18 cellular contexts compared by ENCODE assay signal in genomic region chr2:179247318-179248023, GRCh38. TPM values are rescaled to one million over a fixed set of nuclear protein-coding genes. Genes with fewer than 3 reads are reported as not detected.
DNase-seq lines count a peak whose midpoint lies in the region; ATAC-seq and TF ChIP-seq lines count a peak whose summit lies in the region.
"Had no signal": no experiment of that assay in that cellular context is flagged by ENCODE, and none has a peak within 500 bp of the region (broad histone marks: within the 10 kb centered on the region; RNA-seq: fewer than 3 reads in every experiment).

No MANE protein-coding gene starts in this region.

- ATAC-seq in HG02610 (IDR thresholded peaks at IDR 0.05; ENCODE audit: unreplicated experiment) (peak; percentile 38), T-cell (replicated peaks in 1 of 4) (no peak), HG03460 (IDR thresholded peaks at IDR 0.05; ENCODE audit: unreplicated experiment) (no peak)
- ATAC-seq: activated CD4-positive, alpha-beta T cell treated with anti-CD3 and anti-CD28 coated beads for 36 hours; HCT116; lower lobe of right lung had no signal

- no peak overlapping the region for H3K4me3 ChIP-seq in mammary epithelial cell (replicated peaks in 1 of 3; ENCODE audit: insufficient read depth in 1 of 3, low read depth in 2 of 3, low read length in 3 of 3)
- H3K4me3 ChIP-seq: lower lobe of right lung, skin epidermis, suprapubic skin had no signal

- H3K36me3 Mint-ChIP-seq in MCF 10A (ENCODE audit: insufficient read depth, unreplicated experiment) (no peaks in the 10 kb centered on the region), T-cell (no peaks in the 10 kb centered on the region)
- H3K36me3 Mint-ChIP-seq in activated naive CD4-positive, alpha-beta T cell treated with anti-CD3 and anti-CD28 coated beads for 36 hours (ENCODE audit: low read depth): no peaks in the 10 kb centered on the region

- no peaks in the 10 kb centered on the region for H3K27me3 Mint-ChIP-seq in MCF 10A (ENCODE audit: insufficient read depth, unreplicated experiment)
- no peaks in the 10 kb centered on the region for H3K27me3 Mint-ChIP-seq in T-cell
- peaks cover 2% of the 10 kb centered on the region for H3K27me3 Mint-ChIP-seq in activated naive CD4-positive, alpha-beta T cell treated with anti-CD3 and anti-CD28 coated beads for 36 hours (ENCODE audit: low read depth)
- H3K27me3 Mint-ChIP-seq: activated CD4-positive, alpha-beta T cell treated with anti-CD3 and anti-CD28 coated beads for 36 hours; dendritic cell treated with granulocyte-macrophage colony-stimulating factor and Interleukin-4, amounts not matched to agents 40 ng/mL and 50 ng/mL, for 4 days had no signal

- no peaks in the 10 kb centered on the region for H3K27me3 ChIP-seq in mammary epithelial cell (ENCODE audit: insufficient read depth, low read length)
- H3K27me3 ChIP-seq: suprapubic skin had no signal

- H3K27ac Mint-ChIP-seq in MCF 10A (ENCODE audit: low read depth, unreplicated experiment): peak overlapping the region; percentile 53
- peak overlapping the region; percentile 37 to 63 for H3K27ac Mint-ChIP-seq in T-cell
- no peak overlapping the region for H3K27ac Mint-ChIP-seq in activated naive CD4-positive, alpha-beta T cell treated with anti-CD3 and anti-CD28 coated beads for 36 hours
- H3K27ac Mint-ChIP-seq: activated CD4-positive, alpha-beta T cell treated with anti-CD3 and anti-CD28 coated beads for 36 hours; dendritic cell treated with granulocyte-macrophage colony-stimulating factor and Interleukin-4, amounts not matched to agents 40 ng/mL and 50 ng/mL, for 4 days had no signal

- in situ Hi-C loops in mammary epithelial cell (cut with MboI; ENCODE audit: low sequenced_read_pairs in 2 of 2): no loop called here

- H3K36me3 ChIP-seq in mammary epithelial cell (ENCODE audit: insufficient read depth, low read length): no peaks in the 10 kb centered on the region
- H3K36me3 ChIP-seq: lower lobe of right lung, suprapubic skin had no signal

- H3K9me3 ChIP-seq in mammary epithelial cell (replicated peaks; ENCODE audit: insufficient read depth, low read length): no peaks in the 10 kb centered on the region
- H3K9me3 ChIP-seq: lower lobe of right lung, suprapubic skin had no signal

- no peak for TF ChIP-seq CTCF in MCF 10A (IDR thresholded peaks at IDR 0.05; ENCODE audit: unreplicated experiment)
- TF ChIP-seq CTCF in mammary epithelial cell (conservative IDR thresholded peaks at IDR 0.05 in 1 of 2, IDR thresholded peaks at IDR 0.05 in 1 of 2; ENCODE audit: extremely low read depth in 1 of 2, insufficient read depth in 1 of 2, low read depth in 1 of 2, low read length in 2 of 2): no peak

- intact Hi-C loops in MCF 10A (cut with micrococcal nuclease): no loop called here
- intact Hi-C loops in mammary epithelial cell (cut with micrococcal nuclease): no loop called here
- intact Hi-C loops in activated naive CD4-positive, alpha-beta T cell treated with anti-CD3 and anti-CD28 coated beads for 36 hours (cut with micrococcal nuclease): no loop called here

- H4K20me1 ChIP-seq in mammary epithelial cell (ENCODE audit: insufficient read depth, low read length): no peaks in the 10 kb centered on the region

- WGBS in mammary epithelial cell (ENCODE audit: low coverage, missing lambda C conversion rate): 95% methylated on average over 2 of the region's 2 CpGs

- H3K9ac ChIP-seq in mammary epithelial cell (ENCODE audit: insufficient read depth, low read length): no peak overlapping the region

- H3K79me2 ChIP-seq in mammary epithelial cell (ENCODE audit: insufficient read depth, low read length): peaks cover 95% of the 10 kb centered on the region

- BruUV-seq in MCF 10A (replicated peaks; lab: Mats Ljungman, UMichigan) (no TSS peak), mammary epithelial cell (replicated peaks; lab: Mats Ljungman, UMichigan) (no TSS peak)

- CTCF ChIA-PET in MCF 10A (lab: Yijun Ruan, JAX): interaction anchor here (0.6 to 2.5 kb wide), 4 partner anchors 8 to 163 kb away, joined by 3 to 11 read pairs (median 4); no protein-coding TSS in a partner anchor
- CTCF ChIA-PET in mammary epithelial cell (lab: Charles Lee; ENCODE audit: low non-redundant PET): no interaction called here
- CTCF ChIA-PET in T-cell (lab: Charles Lee): no interaction called here
- CTCF ChIA-PET in activated naive CD4-positive, alpha-beta T cell treated with anti-CD3 and anti-CD28 coated beads for 36 hours (lab: Charles Lee): interaction anchor here (0.7 to 1.0 kb wide), 2 partner anchors 10 to 29 kb away, joined by 3 read pairs; no protein-coding TSS in a partner anchor

- H3K4me1 Mint-ChIP-seq in MCF 10A (ENCODE audit: insufficient read depth, unreplicated experiment): peaks cover 16% of the 10 kb centered on the region
- peaks cover 6 to 59% (median 37%) of the 10 kb centered on the region in 3 donors for H3K4me1 Mint-ChIP-seq in T-cell
- peaks cover 32% of the 10 kb centered on the region for H3K4me1 Mint-ChIP-seq in activated naive CD4-positive, alpha-beta T cell treated with anti-CD3 and anti-CD28 coated beads for 36 hours (ENCODE audit: low read depth)

- H3K4me1 ChIP-seq in mammary epithelial cell (ENCODE audit: insufficient read depth, low read length): no peaks in the 10 kb centered on the region
- H3K4me1 ChIP-seq: suprapubic skin had no signal

- dilution Hi-C loops in mammary epithelial cell (cut with HindIII; ENCODE audit: low sequenced_read_pairs): no loop called here

- H3K4me2 ChIP-seq in mammary epithelial cell (ENCODE audit: insufficient read depth, low read depth, low read length): no peak overlapping the region

- H3K4me3 Mint-ChIP-seq in MCF 10A (ENCODE audit: unreplicated experiment) (peak overlapping the region; percentile 59), T-cell (peak overlapping the region in 1 of 3 donors; percentile 74)
- H3K4me3 Mint-ChIP-seq in activated naive CD4-positive, alpha-beta T cell treated with anti-CD3 and anti-CD28 coated beads for 36 hours: no peak overlapping the region
- H3K4me3 Mint-ChIP-seq: activated CD4-positive, alpha-beta T cell treated with anti-CD3 and anti-CD28 coated beads for 36 hours; dendritic cell treated with granulocyte-macrophage colony-stimulating factor and Interleukin-4, amounts not matched to agents 40 ng/mL and 50 ng/mL, for 4 days had no signal

- H3K27ac ChIP-seq in mammary epithelial cell (ENCODE audit: insufficient read depth, low read depth, low read length): no peak overlapping the region
- H3K27ac ChIP-seq: lower lobe of right lung, skin epidermis, suprapubic skin had no signal

- POLR2A ChIA-PET in MCF 10A (lab: Yijun Ruan, JAX): interaction anchor here (1.1 to 1.8 kb wide), 2 partner anchors 15 to 25 kb away, joined by 8 read pairs; no protein-coding TSS in a partner anchor
- POLR2A ChIA-PET in T-cell (lab: Charles Lee): no interaction called here

- H3K9me3 Mint-ChIP-seq in MCF 10A (ENCODE audit: unreplicated experiment) (no peaks in the 10 kb centered on the region), T-cell (peaks cover 0 to 18% (median 4%) of the 10 kb centered on the region in 3 donors)
- peaks cover 4% of the 10 kb centered on the region for H3K9me3 Mint-ChIP-seq in activated naive CD4-positive, alpha-beta T cell treated with anti-CD3 and anti-CD28 coated beads for 36 hours
- H3K9me3 Mint-ChIP-seq: dendritic cell treated with granulocyte-macrophage colony-stimulating factor and Interleukin-4, amounts not matched to agents 40 ng/mL and 50 ng/mL, for 4 days had no signal

- H2AFZ ChIP-seq in mammary epithelial cell (ENCODE audit: low read depth, low read length): no peak overlapping the region

- DNase-seq in MCF 10A (ENCODE audit: unreplicated experiment): no peak
- DNase-seq in mammary epithelial cell: no peak
- DNase-seq in T-cell: no peak
- no peak for DNase-seq in SK-N-DZ (ENCODE audit: low spot score)
- DNase-seq in A172 (ENCODE audit: low spot score): no peak
- no peak for DNase-seq in activated naive CD4-positive, alpha-beta T cell treated with anti-CD3 and anti-CD28 coated beads for 36 hours
- DNase-seq: ACHN; activated CD4-positive, alpha-beta T cell treated with anti-CD3 and anti-CD28 coated beads for 36 hours; KBM-7; lower lobe of right lung; NCI-H146; nucleus accumbens had no signal

RNA-seq across cellular contexts. Expression of gene SESTD1, which starts 17.2 kb away (rescaled TPM):
- total RNA-seq in MCF 10A (2022): 43.0 and 58.5 TPM in 2 replicates
- 10 to 100 TPM; 20.7 to 32.1 TPM for total RNA-seq in mammary epithelial cell
- 24.6 TPM for polyA plus RNA-seq in mammary epithelial cell
- 65.0 TPM for polyA minus RNA-seq in mammary epithelial cell
- total RNA-seq in T-cell: 10 to 100 TPM in 2 of 5 donors, 1 to 10 TPM in 3; 4.8 to 13.7 (median 5.5) TPM
- polyA plus RNA-seq in SK-N-DZ (2014; cell fraction: cytosol; rRNA removed): 17.0 and 19.1 TPM in 2 replicates
- polyA plus RNA-seq in SK-N-DZ (2014; cell fraction: nucleus; rRNA removed): 16.4 and 18.5 TPM in 2 replicates
- 8.0 and 23.9 TPM in 2 replicates for total RNA-seq in A172 (2014; rRNA removed; shearing (Covaris generic))
- total RNA-seq in activated naive CD4-positive, alpha-beta T cell treated with anti-CD3 and anti-CD28 coated beads for 36 hours: 10 to 100 TPM; 11.3 to 12.4 TPM

Comparison
In these comparisons a context has a peak if more than half of its experiments do, and no peak if none do; other contexts are left out.
1. CTCF ChIA-PET loops: an anchor here in MCF 10A (0.6 to 2.5 kb wide) and activated naive CD4-positive, alpha-beta T cell treated with anti-CD3 and anti-CD28 coated beads for 36 hours (0.7 to 1.0 kb wide); none called in mammary epithelial cell and T-cell.